Comparison of ENCODE assay signal across 30 cellular contexts in genomic region chr22:35959121-35959800, GRCh38.
DNase-seq lines count a peak whose midpoint lies in the region; ATAC-seq, FAIRE-seq and TF ChIP-seq lines count a peak whose summit lies in the region.
"Had no signal": no experiment of that assay in that cellular context is flagged by ENCODE, and none has a peak within 500 bp of the region (broad histone marks: within the 10 kb centered on the region; RNA-seq: fewer than 3 reads in every experiment).

No MANE protein-coding gene starts in this region.

- TF ChIP-seq EP300 in K562 (IDR thresholded peaks at IDR 0.05; ENCODE audit: low read length) = no peak

- H3K9me3 ChIP-seq in K562 (replicated peaks; ENCODE audit: control insufficient read depth, insufficient read depth, low read depth, low read length) = no peaks in the 10 kb centered on the region
- H3K9me3 ChIP-seq: SJCRH30, tibial nerve had no signal

- H3K27me3 Mint-ChIP-seq in nephron (ENCODE audit: low read depth) = no peaks in the 10 kb centered on the region
- H3K27me3 Mint-ChIP-seq: progenitor cell of endocrine pancreas had no signal

- TF ChIP-seq RAD21 in K562 (CRISPR knock-in tag; conservative IDR thresholded peaks at IDR 0.05 in 1 of 2, IDR thresholded peaks at IDR 0.05 in 1 of 2) = no peak

- H3K27me3 ChIP-seq in K562 (ENCODE audit: control insufficient read depth in 2 of 2, insufficient read depth in 2 of 2, low read length in 2 of 2) = no peaks in the 10 kb centered on the region
- H3K27me3 ChIP-seq: neural progenitor cell, SJCRH30, tibial nerve had no signal

- no TSS peak for BruUV-seq in K562 (replicated peaks; lab: Mats Ljungman, UMichigan)

- no peak overlapping the region for H3K4me3 Mint-ChIP-seq in nephron
- H3K4me3 Mint-ChIP-seq: activated CD4-positive, alpha-beta T cell treated with anti-CD3 and anti-CD28 coated beads, Interleukin-2, amount 10 ng/mL, durations not matched to agents 24 days and 14 days; activated CD8-positive, alpha-beta memory T cell treated with anti-CD3 and anti-CD28 coated beads, Interleukin-2, amount 10 ng/mL, durations not matched to agents 7 days and 5 days; CD8-positive, alpha-beta memory T cell; neural progenitor cell; stimulated activated naive CD8-positive, alpha-beta T cell treated with anti-CD3 and anti-CD28 coated beads, Interleukin-15, amount 100 ng/mL, for 72 hours; T-helper 1 cell treated with Interleukin-12 subunit alpha and Interleukin-12 subunit beta and Interleukin-4 antibody, amounts not matched to agents 30 μg/mL and 1 μg/mL, for 36 hours had no signal

- no peaks in the 10 kb centered on the region for H3K36me3 ChIP-seq in K562 (ENCODE audit: control insufficient read depth, insufficient read depth, low read length)
- H3K36me3 ChIP-seq: neural progenitor cell, SJCRH30, tibial nerve had no signal

- peaks cover 0 to 5% of the 10 kb centered on the region in 2 experiments; a peak in 2 of 5 replicates for H3K4me1 ChIP-seq in K562 (replicated peaks in 1 of 2; ENCODE audit: control insufficient read depth in 2 of 2, insufficient read depth in 2 of 2, low read length in 2 of 2)

- CTCF ChIA-PET in K562 (lab: Yijun Ruan, JAX; ENCODE audit: low intra/inter-chr PET ratio) = no interaction called here

- no peak overlapping the region for H3K4me2 ChIP-seq in K562 (ENCODE audit: insufficient read depth, low read length)
- H3K4me2 ChIP-seq: neural progenitor cell had no signal

- no peaks in the 10 kb centered on the region for H3K9me3 Mint-ChIP-seq in nephron
- H3K9me3 Mint-ChIP-seq: activated CD4-positive, alpha-beta T cell treated with anti-CD3 and anti-CD28 coated beads, Interleukin-2, amount 10 ng/mL, durations not matched to agents 24 days and 14 days; CD8-positive, alpha-beta memory T cell; neural progenitor cell; stimulated activated naive CD8-positive, alpha-beta T cell treated with anti-CD3 and anti-CD28 coated beads, Interleukin-15, amount 100 ng/mL, for 72 hours; T-helper 1 cell treated with Interleukin-12 subunit alpha and Interleukin-12 subunit beta and Interleukin-4 antibody, amounts not matched to agents 30 μg/mL and 1 μg/mL, for 36 hours had no signal

- H2AFZ ChIP-seq in K562 (ENCODE audit: low read depth, low read length) = no peak overlapping the region
- H2AFZ ChIP-seq: GM23248, neural progenitor cell had no signal

- no peak for ATAC-seq in K562
- ATAC-seq: activated CD8-positive, alpha-beta memory T cell treated with anti-CD3 and anti-CD28 coated beads, Interleukin-2, amount 10 ng/mL, durations not matched to agents 7 days and 5 days; stimulated activated naive CD8-positive, alpha-beta T cell treated with anti-CD3 and anti-CD28 coated beads, Interleukin-15, amount 100 ng/mL, for 72 hours had no signal

- TF ChIP-seq POLR2A in K562 (conservative IDR thresholded peaks at IDR 0.05) = no peak

- DNase-seq in NCI-H1105 (lab: John Stamatoyannopoulos, UW) = peak; percentile 85
- peak; percentile 39 to 83 for DNase-seq in NCI-H2081 (lab: John Stamatoyannopoulos, UW)
- no peak for DNase-seq in K562 (ENCODE audit: extremely low read depth in 1 of 4, low spot score in 3 of 4)
- DNase-seq in foreskin melanocyte = no peak
- no peak for DNase-seq in activated T-cell treated with anti-CD3 and anti-CD28 coated beads for 4 hours
- DNase-seq in GM13977 (ENCODE audit: low spot score) = no peak
- DNase-seq: activated CD4-positive, alpha-beta T cell treated with anti-CD3 and anti-CD28 coated beads, Interleukin-2, amount 10 ng/mL, durations not matched to agents 24 days and 14 days; activated CD8-positive, alpha-beta memory T cell treated with anti-CD3 and anti-CD28 coated beads, Interleukin-2, amount 10 ng/mL, durations not matched to agents 7 days and 5 days; activated naive CD4-positive, alpha-beta T cell treated with anti-CD3 and anti-CD28 coated beads, Interleukin-2, amount 50 U/mL, for 16 hours; amygdala; CD8-positive, alpha-beta memory T cell; cortex of kidney; DMS53; GDM1; GM23248; IMR-90; kidney glomerular epithelial cell; NCI-H1694; NCI-H510A; SJCRH30; stimulated activated naive CD8-positive, alpha-beta T cell treated with anti-CD3 and anti-CD28 coated beads, Interleukin-15, amount 100 ng/mL, for 72 hours had no signal

- intact Hi-C loops in K562 (cut with micrococcal nuclease) = no loop called here

- no peaks in the 10 kb centered on the region for H3K9me1 ChIP-seq in K562 (ENCODE audit: control insufficient read depth, insufficient read depth, low read length)

- POLR2A ChIA-PET in K562 (lab: Yijun Ruan, JAX) = interaction anchor here (0.5 to 0.7 kb wide), 3 partner anchors 64 to 110 kb away, joined by 3 read pairs; no protein-coding TSS in a partner anchor

- peaks cover 6% of the 10 kb centered on the region; the same call in 1 of the 2 replicates for H4K20me1 ChIP-seq in K562 (replicated peaks; ENCODE audit: control insufficient read depth, insufficient read depth, low read length)

- H3K79me2 ChIP-seq in K562 (ENCODE audit: control insufficient read depth, insufficient read depth, low read length) = no peaks in the 10 kb centered on the region

- peak overlapping the region in 2 of 3 experiments; percentile 16 to 56 for H3K27ac Mint-ChIP-seq in nephron
- H3K27ac Mint-ChIP-seq: activated CD4-positive, alpha-beta T cell treated with anti-CD3 and anti-CD28 coated beads, Interleukin-2, amount 10 ng/mL, durations not matched to agents 24 days and 14 days; activated CD8-positive, alpha-beta memory T cell treated with anti-CD3 and anti-CD28 coated beads, Interleukin-2, amount 10 ng/mL, durations not matched to agents 7 days and 5 days; CD8-positive, alpha-beta memory T cell; neural progenitor cell; progenitor cell of endocrine pancreas; T-helper 1 cell treated with Interleukin-12 subunit alpha and Interleukin-12 subunit beta and Interleukin-4 antibody, amounts not matched to agents 30 μg/mL and 1 μg/mL, for 36 hours had no signal

- in situ Hi-C loops in K562 (cut with MboI) = no loop called here
- in situ Hi-C loops in GM13977 (cut with MboI; ENCODE audit: low pct_unique_long_range_greater_than_20kb, low sequenced_read_pairs, unreplicated experiment) = no loop called here

- FAIRE-seq in K562 (lab: Jason Lieb, UNC) = no peak
- FAIRE-seq: bronchial epithelial cell, GM18507, RCC 7860 had no signal

- no peak overlapping the region for H3K4me3 ChIP-seq in K562
- H3K4me3 ChIP-seq: GM23248, neural progenitor cell, SJCRH30, tibial nerve had no signal

- H3K27ac ChIP-seq in K562 (ENCODE audit: extremely low read depth, low read depth, low read length) = no peak overlapping the region
- H3K27ac ChIP-seq: GM23248, neural progenitor cell, SJCRH30, tibial nerve, VCaP had no signal

- 49% methylated on average over 5 of the region's 5 CpGs for WGBS in K562 (ENCODE audit: insufficient coverage, low coverage, missing lambda C conversion rate)

- TF ChIP-seq CTCF in K562 (IDR thresholded peaks at IDR 0.05 in 2 of 3, conservative IDR thresholded peaks at IDR 0.05 in 1 of 3; ENCODE audit: insufficient read depth in 2 of 3, low read depth in 1 of 3, low read length in 3 of 3) = no peak
- no peak for TF ChIP-seq CTCF in nephron (IDR thresholded peaks at IDR 0.05; ENCODE audit: unreplicated experiment in 3 of 3)
- TF ChIP-seq CTCF in GM13977 (IDR thresholded peaks at IDR 0.05; ENCODE audit: extremely low read depth, insufficient read depth, missing control alignments) = no peak

- no peak overlapping the region for H3K9ac ChIP-seq in K562 (ENCODE audit: insufficient read depth in 1 of 2, low read depth in 2 of 2, low read length in 2 of 2)
- H3K9ac ChIP-seq: GM23248, neural progenitor cell had no signal

- H3K36me3 Mint-ChIP-seq in nephron (ENCODE audit: low read depth) = no peaks in the 10 kb centered on the region
- H3K36me3 Mint-ChIP-seq: activated CD8-positive, alpha-beta memory T cell treated with anti-CD3 and anti-CD28 coated beads, Interleukin-2, amount 10 ng/mL, durations not matched to agents 7 days and 5 days; CD8-positive, alpha-beta memory T cell; neural progenitor cell had no signal

- peaks cover 50% of the 10 kb centered on the region for H3K4me1 Mint-ChIP-seq in nephron
- H3K4me1 Mint-ChIP-seq: activated CD4-positive, alpha-beta T cell treated with anti-CD3 and anti-CD28 coated beads, Interleukin-2, amount 10 ng/mL, durations not matched to agents 24 days and 14 days; activated CD8-positive, alpha-beta memory T cell treated with anti-CD3 and anti-CD28 coated beads, Interleukin-2, amount 10 ng/mL, durations not matched to agents 7 days and 5 days; CD8-positive, alpha-beta memory T cell; stimulated activated naive CD8-positive, alpha-beta T cell treated with anti-CD3 and anti-CD28 coated beads, Interleukin-15, amount 100 ng/mL, for 72 hours had no signal

TF ChIP-seq in K562, 482 proteins besides CTCF, POLR2A, EP300 and RAD21:
- TF ChIP-seq HNRNPH1 (optimal IDR thresholded peaks at IDR 0.05; ENCODE audit: low read depth, low read length) (no peak), HMBOX1 (IDR thresholded peaks at IDR 0.05) (peak; percentile 68)

Comparison
In these comparisons a context has a peak if more than half of its experiments do, and no peak if none do; other contexts are left out.
1. DNase-seq: peak in NCI-H1105 (single experiment) and NCI-H2081 (2 of 2); none in K562 (0 of 4), foreskin melanocyte (single experiment), activated T-cell treated with anti-CD3 and anti-CD28 coated beads for 4 hours (single experiment) and GM13977 (single experiment).